In the genomic region with DNA sequence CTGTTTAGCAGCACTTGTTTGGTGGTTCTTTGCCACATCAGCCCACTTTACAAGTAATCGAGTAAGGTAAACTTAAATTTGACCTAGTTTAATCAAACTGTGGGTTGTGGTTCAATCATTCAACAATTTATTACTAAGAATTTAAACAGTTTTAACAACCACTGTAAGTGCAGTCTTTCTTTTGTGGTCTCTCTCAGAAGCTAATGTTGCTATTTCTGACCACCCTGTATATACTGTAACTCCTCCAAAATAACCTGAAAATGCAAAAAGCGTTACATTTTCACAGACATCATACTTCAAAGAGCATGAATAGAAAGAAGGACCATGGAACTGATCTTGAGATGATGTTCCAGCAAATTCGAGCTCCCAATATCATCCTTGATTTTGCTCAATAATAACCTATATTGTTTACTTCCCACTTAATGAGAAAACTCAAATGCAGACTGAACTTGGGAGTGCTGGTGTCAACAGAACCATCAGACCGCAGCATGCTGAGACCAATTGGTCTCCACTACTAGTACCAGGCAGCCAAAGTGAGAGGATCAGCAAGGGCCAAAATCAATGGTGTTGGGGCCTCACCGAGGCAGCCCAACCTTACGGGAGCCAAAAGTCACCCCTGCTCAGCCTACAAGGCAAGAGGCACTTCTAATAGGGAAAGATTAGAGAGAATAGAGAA, we compare ENCODE assay signal across 1 cellular context.
TF ChIP-seq lines count a peak whose summit lies in the region.

No MANE protein-coding gene starts in this region.

TF ChIP-seq in IMR-90, 13 proteins besides CTCF, POLR2A, EP300 and RAD21:
- TF ChIP-seq CHD1 (IDR thresholded peaks at IDR 0.05; ENCODE audit: low read depth, low read length) (no peak), RCOR1 (IDR thresholded peaks at IDR 0.05; ENCODE audit: insufficient replicate concordance, low read length) (no peak), MXI1 (IDR thresholded peaks at IDR 0.05; ENCODE audit: borderline replicate concordance, low read depth, low read length) (no peak), BHLHE40 (IDR thresholded peaks at IDR 0.05; ENCODE audit: low read depth, low read length) (no peak), CEBPB (IDR thresholded peaks at IDR 0.05; ENCODE audit: low read depth, low read length) (no peak), SMC3 (IDR thresholded peaks at IDR 0.05; ENCODE audit: low read depth, low read length) (no peak), NFE2L2 (IDR thresholded peaks at IDR 0.05; ENCODE audit: low read depth, low read length) (no peak), MAZ (IDR thresholded peaks at IDR 0.05; ENCODE audit: borderline replicate concordance, low read depth, low read length) (no peak)
- TF ChIP-seq, protein P1, sequence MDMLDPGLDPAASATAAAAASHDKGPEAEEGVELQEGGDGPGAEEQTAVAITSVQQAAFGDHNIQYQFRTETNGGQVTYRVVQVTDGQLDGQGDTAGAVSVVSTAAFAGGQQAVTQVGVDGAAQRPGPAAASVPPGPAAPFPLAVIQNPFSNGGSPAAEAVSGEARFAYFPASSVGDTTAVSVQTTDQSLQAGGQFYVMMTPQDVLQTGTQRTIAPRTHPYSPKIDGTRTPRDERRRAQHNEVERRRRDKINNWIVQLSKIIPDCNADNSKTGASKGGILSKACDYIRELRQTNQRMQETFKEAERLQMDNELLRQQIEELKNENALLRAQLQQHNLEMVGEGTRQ (IDR thresholded peaks at IDR 0.05; ENCODE audit: low read depth, low read length): no peak
- TF ChIP-seq, protein P2, sequence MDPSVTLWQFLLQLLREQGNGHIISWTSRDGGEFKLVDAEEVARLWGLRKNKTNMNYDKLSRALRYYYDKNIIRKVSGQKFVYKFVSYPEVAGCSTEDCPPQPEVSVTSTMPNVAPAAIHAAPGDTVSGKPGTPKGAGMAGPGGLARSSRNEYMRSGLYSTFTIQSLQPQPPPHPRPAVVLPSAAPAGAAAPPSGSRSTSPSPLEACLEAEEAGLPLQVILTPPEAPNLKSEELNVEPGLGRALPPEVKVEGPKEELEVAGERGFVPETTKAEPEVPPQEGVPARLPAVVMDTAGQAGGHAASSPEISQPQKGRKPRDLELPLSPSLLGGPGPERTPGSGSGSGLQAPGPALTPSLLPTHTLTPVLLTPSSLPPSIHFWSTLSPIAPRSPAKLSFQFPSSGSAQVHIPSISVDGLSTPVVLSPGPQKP (IDR thresholded peaks at IDR 0.05; ENCODE audit: borderline replicate concordance, low read depth, low read length): no peak
TF ChIP-seq in IMR-90: peak in this region for 0.
